In the genomic region with DNA sequence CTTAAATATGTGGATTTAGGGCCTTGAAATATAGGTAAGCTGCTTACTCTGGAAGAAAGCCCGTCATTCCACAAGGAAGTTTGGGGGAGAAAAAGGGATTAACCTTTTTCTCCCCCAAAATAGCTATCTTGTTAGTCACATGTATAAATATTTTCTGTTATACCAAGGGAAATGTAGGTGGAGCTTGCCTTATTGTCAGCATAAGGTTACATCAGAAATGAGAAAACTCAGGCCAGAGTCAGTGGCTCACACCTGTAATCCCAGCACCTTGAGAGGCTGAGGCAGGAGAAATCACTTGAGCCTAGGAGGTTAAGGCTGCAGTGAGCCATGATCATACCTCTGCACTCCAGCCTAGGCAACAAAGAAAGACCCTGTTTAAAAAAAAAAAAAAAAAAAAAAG, we compare ENCODE assay signal across 18 cellular contexts.
DNase-seq lines count a peak whose midpoint lies in the region; ATAC-seq, FAIRE-seq and TF ChIP-seq lines count a peak whose summit lies in the region.
"Had no signal": no experiment of that assay in that cellular context is flagged by ENCODE, and none has a peak within 500 bp of the region (broad histone marks: within the 10 kb centered on the region; RNA-seq: fewer than 3 reads in every experiment).

No MANE protein-coding gene starts in this region.

- DNase-seq in natural killer cell treated with Interleukin-12 subunit alpha and Interleukin-12 subunit beta and Interleukin-15 and Interleukin-18, amount 100 ng/mL, for 72 hours (ENCODE audit: low spot score) = no peak
- DNase-seq in natural killer cell = no peak
- peak; percentile 7 for DNase-seq in epithelial cell of esophagus (ENCODE audit: low read depth)
- DNase-seq in pancreas = no peak
- no peak for DNase-seq in stimulated activated naive CD8-positive, alpha-beta T cell treated with anti-CD3 and anti-CD28 coated beads, Interleukin-15, Interleukin-2, amounts not matched to agents 100 U/mL and 50 U/mL, for 24 hours
- DNase-seq: AML-193; CD4-positive, alpha-beta memory T cell; DMS79 treated with DMSO at 0.1 percent for 48 hours; HCEC 1CT had no signal

- H3K27ac Mint-ChIP-seq in natural killer cell treated with Interleukin-12 subunit alpha and Interleukin-12 subunit beta and Interleukin-15 and Interleukin-18, amount 100 ng/mL, for 72 hours = peak overlapping the region in 1 of 2 donors; percentile 60
- H3K27ac Mint-ChIP-seq in natural killer cell = peak overlapping the region in 1 of 2 donors; percentile 97
- H3K27ac Mint-ChIP-seq: CD14-positive monocyte; CD4-positive, alpha-beta memory T cell; GM23338 had no signal

- intact Hi-C loops in natural killer cell (cut with micrococcal nuclease) (loop anchor here (2.0 to 5.0 kb wide), 3 partner anchors 20 to 70 kb away; no protein-coding TSS in a partner anchor), pancreas (cut with DNase I) (no loop called here)

- no peaks in the 10 kb centered on the region for H3K9me3 Mint-ChIP-seq in natural killer cell treated with Interleukin-12 subunit alpha and Interleukin-12 subunit beta and Interleukin-15 and Interleukin-18, amount 100 ng/mL, for 72 hours
- H3K9me3 Mint-ChIP-seq in natural killer cell = no peaks in the 10 kb centered on the region
- H3K9me3 Mint-ChIP-seq: CD4-positive, alpha-beta memory T cell had no signal

- H3K4me1 Mint-ChIP-seq in natural killer cell treated with Interleukin-12 subunit alpha and Interleukin-12 subunit beta and Interleukin-15 and Interleukin-18, amount 100 ng/mL, for 72 hours (ENCODE audit: low read depth in 2 of 2) = peaks cover 19 to 40% of the 10 kb centered on the region in 2 donors
- peaks cover 36 to 45% of the 10 kb centered on the region in 2 donors for H3K4me1 Mint-ChIP-seq in natural killer cell
- H3K4me1 Mint-ChIP-seq: CD14-positive monocyte; CD4-positive, alpha-beta memory T cell; GM23338 had no signal

- H3K4me1 ChIP-seq in pancreas = peaks cover 3 to 25% (median 18%) of the 10 kb centered on the region in 3 donors
- H3K4me1 ChIP-seq: A549, BLaER1 had no signal

- H3K4me3 ChIP-seq in epithelial cell of esophagus (ENCODE audit: low read length) (no peak overlapping the region), pancreas (no peak overlapping the region)
- H3K4me3 ChIP-seq: A549, BLaER1, GM12878, GM23338 had no signal

- no peaks in the 10 kb centered on the region for H3K36me3 ChIP-seq in pancreas
- H3K36me3 ChIP-seq: BLaER1 had no signal

- peak overlapping the region in 2 of 4 donors; percentile 60 to 63 for H3K27ac ChIP-seq in pancreas
- H3K27ac ChIP-seq: 22Rv1, A549, BLaER1 had no signal

- 87 to 89% methylated on average over 1 of the region's 1 CpG for WGBS in pancreas, 2 donors

- peaks cover 3 to 8% of the 10 kb centered on the region in 2 donors for H3K27me3 Mint-ChIP-seq in natural killer cell treated with Interleukin-12 subunit alpha and Interleukin-12 subunit beta and Interleukin-15 and Interleukin-18, amount 100 ng/mL, for 72 hours
- no peaks in the 10 kb centered on the region for H3K27me3 Mint-ChIP-seq in natural killer cell (ENCODE audit: low read depth in 2 of 2)

- H3K27me3 ChIP-seq in pancreas = no peaks in the 10 kb centered on the region
- H3K27me3 ChIP-seq: BLaER1 had no signal

- H3K4me3 Mint-ChIP-seq in natural killer cell treated with Interleukin-12 subunit alpha and Interleukin-12 subunit beta and Interleukin-15 and Interleukin-18, amount 100 ng/mL, for 72 hours = peak overlapping the region; percentile 67
- no peak overlapping the region for H3K4me3 Mint-ChIP-seq in natural killer cell
- H3K4me3 Mint-ChIP-seq: CD14-positive monocyte; CD4-positive, alpha-beta memory T cell; GM23338 had no signal

- H3K36me3 Mint-ChIP-seq in natural killer cell treated with Interleukin-12 subunit alpha and Interleukin-12 subunit beta and Interleukin-15 and Interleukin-18, amount 100 ng/mL, for 72 hours = no peaks in the 10 kb centered on the region
- no peaks in the 10 kb centered on the region for H3K36me3 Mint-ChIP-seq in natural killer cell
- H3K36me3 Mint-ChIP-seq: CD14-positive monocyte; CD4-positive, alpha-beta memory T cell had no signal

- no peaks in the 10 kb centered on the region for H3K9me3 ChIP-seq in pancreas
- H3K9me3 ChIP-seq: A549, BLaER1 had no signal

- no peak for ATAC-seq in natural killer cell treated with Interleukin-12 subunit alpha and Interleukin-12 subunit beta and Interleukin-15 and Interleukin-18, amount 100 ng/mL, for 72 hours
- ATAC-seq in natural killer cell = no peak
- ATAC-seq in pancreas = peak; percentile 37 to 61 (median 48)
- ATAC-seq in stimulated activated naive CD8-positive, alpha-beta T cell treated with anti-CD3 and anti-CD28 coated beads, Interleukin-15, Interleukin-2, amounts not matched to agents 100 U/mL and 50 U/mL, for 24 hours = no peak
- ATAC-seq in GM18870 (IDR thresholded peaks at IDR 0.05; ENCODE audit: unreplicated experiment) = no peak
- no peak for ATAC-seq in GM18868 (IDR thresholded peaks at IDR 0.05; ENCODE audit: unreplicated experiment)
- ATAC-seq: A549, GM12878, GM23338 had no signal

- TF ChIP-seq CTCF in natural killer cell (IDR thresholded peaks at IDR 0.05) (no peak), epithelial cell of esophagus (IDR thresholded peaks at IDR 0.05; ENCODE audit: insufficient read depth, low read depth, low read length, missing control alignments) (no peak), pancreas (IDR thresholded peaks at IDR 0.05) (no peak)

- FAIRE-seq in pancreas (lab: Jason Lieb, UNC) = no peak
- FAIRE-seq: A549, GM12878, H54 had no signal

Comparison
In these comparisons a context has a peak if more than half of its experiments do, and no peak if none do; other contexts are left out.
1. ATAC-seq: peak in pancreas (4 of 4); none in natural killer cell treated with Interleukin-12 subunit alpha and Interleukin-12 subunit beta and Interleukin-15 and Interleukin-18, amount 100 ng/mL, for 72 hours (0 of 2), natural killer cell (0 of 3), stimulated activated naive CD8-positive, alpha-beta T cell treated with anti-CD3 and anti-CD28 coated beads, Interleukin-15, Interleukin-2, amounts not matched to agents 100 U/mL and 50 U/mL, for 24 hours (single experiment), GM18870 (single experiment) and GM18868 (single experiment).